ENCODE assay signal across 21 cellular contexts in the genomic region with DNA sequence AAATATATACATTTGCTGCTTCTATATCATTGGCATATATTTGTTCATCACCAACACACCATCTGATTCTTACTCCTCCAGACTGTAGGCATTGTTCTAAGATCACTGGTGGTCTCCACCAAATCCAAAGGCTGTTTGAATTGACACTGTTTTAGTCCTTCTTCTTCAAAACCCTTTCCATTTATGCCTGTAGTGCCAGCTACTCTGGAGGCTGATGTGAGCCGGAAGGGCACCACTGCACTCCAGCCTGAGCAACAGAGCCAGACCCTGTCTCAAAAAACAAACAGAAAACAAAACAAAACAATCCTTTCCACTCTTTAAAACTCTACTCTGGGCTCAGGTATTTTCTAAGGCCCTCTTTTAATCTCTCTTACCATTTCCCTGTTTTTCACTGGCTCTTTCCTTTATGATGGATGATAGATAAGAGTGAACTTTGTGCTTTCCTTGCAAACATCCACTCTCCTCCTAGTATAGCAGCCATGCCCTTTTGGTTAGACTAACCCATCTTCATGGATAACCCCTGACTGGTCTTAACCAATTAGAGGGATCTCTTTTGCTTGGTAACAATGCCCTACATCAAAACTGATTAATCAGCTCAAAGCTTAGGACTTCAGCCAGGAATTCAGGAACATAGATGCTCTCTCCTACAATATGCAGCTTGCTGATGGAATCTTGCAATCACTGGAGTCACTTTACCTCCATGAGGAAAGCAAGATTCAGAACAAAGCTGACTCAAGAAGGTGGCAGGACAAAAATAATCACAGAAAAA. TPM values are rescaled to one million over a fixed set of nuclear protein-coding genes. Genes with fewer than 3 reads are reported as not detected.
A peak's percentile ranks its signal among the peaks of the same experiment; 100 is the strongest.
DNase-seq lines count a peak whose midpoint lies in the region; ATAC-seq and TF ChIP-seq lines count a peak whose summit lies in the region.
"Had no signal": no experiment of that assay in that cellular context is flagged by ENCODE, and none has a peak within 500 bp of the region (broad histone marks: within the 10 kb centered on the region; RNA-seq: fewer than 3 reads in every experiment).

No MANE protein-coding gene starts in this region.

- no peak overlapping the region for H2BK120ac ChIP-seq in IMR-90 (ENCODE audit: low read depth, low read length)

- H3K4me2 ChIP-seq in IMR-90 (ENCODE audit: low read depth, low read length): peak overlapping the region; percentile 39

- H3K9me3 Mint-ChIP-seq in Calu3 (ENCODE audit: low read depth, unreplicated experiment): no peaks in the 10 kb centered on the region
- no peaks in the 10 kb centered on the region for H3K9me3 Mint-ChIP-seq in naive B cell

- peaks cover 9% of the 10 kb centered on the region for H3K9me1 ChIP-seq in IMR-90 (ENCODE audit: insufficient read depth, low read length)

- peaks cover 22 to 54% of the 10 kb centered on the region in 2 experiments for H3K79me1 ChIP-seq in IMR-90 (ENCODE audit: low read depth in 1 of 2, low read length in 2 of 2)

- peaks cover 1% of the 10 kb centered on the region; the same call in 1 of the 2 replicates for H3K36me3 ChIP-seq in IMR-90 (ENCODE audit: control insufficient read depth, insufficient read depth, low read length)

- CTCF ChIA-PET in Calu3 (lab: Charles Lee): interaction anchor here (0.7 to 1.3 kb wide), 3 partner anchors 17 to 73 kb away, joined by 3 to 4 read pairs (median 3); no protein-coding TSS in a partner anchor
- CTCF ChIA-PET in IMR-90 (lab: Yijun Ruan, JAX): interaction anchor here (0.6 kb wide), 1 partner anchor 1756 kb away, joined by 3 read pairs; no protein-coding TSS in a partner anchor

- BruUV-seq in Calu3 (replicated peaks; lab: Mats Ljungman, UMichigan): no TSS peak
- BruUV-seq in IMR-90 (replicated peaks; lab: Mats Ljungman, UMichigan): no TSS peak

- no peak overlapping the region for H2AK9ac ChIP-seq in IMR-90 (replicated peaks; ENCODE audit: low read depth, low read length, poor library complexity)

- ATAC-seq in IMR-90 (ENCODE audit: low read depth): peak; percentile 12
- no peak for ATAC-seq in naive B cell (ENCODE audit: low read depth in 2 of 2)
- ATAC-seq in HG02870 (IDR thresholded peaks at IDR 0.05; ENCODE audit: unreplicated experiment): no peak
- ATAC-seq in HG03139 (IDR thresholded peaks at IDR 0.05; ENCODE audit: unreplicated experiment): no peak
- ATAC-seq in GM18907 (IDR thresholded peaks at IDR 0.05; ENCODE audit: unreplicated experiment): no peak

- no peak overlapping the region for H3K4me3 ChIP-seq in IMR-90 (ENCODE audit: insufficient read depth, low read depth, low read length)
- H3K4me3 ChIP-seq: skin epidermis, suprapubic skin had no signal

- no peak overlapping the region for H3K9ac ChIP-seq in IMR-90 (ENCODE audit: low read depth, low read length)
- H3K9ac ChIP-seq: parathyroid adenoma had no signal

- peaks cover 35% of the 10 kb centered on the region for H4K20me1 ChIP-seq in IMR-90 (ENCODE audit: insufficient read depth, low read length)

- no peak overlapping the region for H4K5ac ChIP-seq in IMR-90 (ENCODE audit: low read depth, low read length)

- no peak overlapping the region for H3K56ac ChIP-seq in IMR-90 (ENCODE audit: extremely low read depth, insufficient read depth, low read length)

- WGBS in IMR-90 (ENCODE audit: extremely low coverage in 2 of 2, insufficient read length in 1 of 2), 2 experiments: 86% methylated on average over 1 of the region's 1 CpG; no CpG with 5 or more reads in 1 of the 2 experiments

- peaks cover 18% of the 10 kb centered on the region for H3K4me1 ChIP-seq in IMR-90 (ENCODE audit: control insufficient read depth, insufficient read depth, low read length)

- TF ChIP-seq CTCF in Calu3 (IDR thresholded peaks at IDR 0.05; ENCODE audit: unreplicated experiment) (no peak), IMR-90 (conservative IDR thresholded peaks at IDR 0.05; ENCODE audit: low read depth, low read length) (no peak)

- no peak overlapping the region for H2BK20ac ChIP-seq in IMR-90 (ENCODE audit: low read depth, low read length)

- H3K4ac ChIP-seq in IMR-90 (ENCODE audit: low read depth, low read length): no peak overlapping the region

- no peak overlapping the region for H2AFZ ChIP-seq in IMR-90 (replicated peaks; ENCODE audit: low read length, poor library complexity)
- H2AFZ ChIP-seq: parathyroid adenoma had no signal

- H3K9me3 ChIP-seq in IMR-90 (ENCODE audit: control insufficient read depth, insufficient read depth, low read length): no peaks in the 10 kb centered on the region
- H3K9me3 ChIP-seq: suprapubic skin had no signal

- no peak overlapping the region for H4K91ac ChIP-seq in IMR-90 (ENCODE audit: insufficient read depth, low read depth, low read length)

- intact Hi-C loops in Calu3 (cut with micrococcal nuclease; ENCODE audit: unreplicated experiment): no loop called here
- intact Hi-C loops in IMR-90 (cut with micrococcal nuclease): no loop called here

- no peak overlapping the region for H3K23ac ChIP-seq in IMR-90 (ENCODE audit: low read depth, low read length)

- peaks cover 36% of the 10 kb centered on the region for H3K4me1 Mint-ChIP-seq in Calu3 (ENCODE audit: low read depth, unreplicated experiment)
- H3K4me1 Mint-ChIP-seq in naive B cell: peaks cover 20 to 41% (median 29%) of the 10 kb centered on the region in 3 donors

- peak overlapping the region; percentile 5 for H3K27ac Mint-ChIP-seq in Calu3 (ENCODE audit: unreplicated experiment)
- H3K27ac Mint-ChIP-seq in naive B cell: peak overlapping the region; percentile 35 to 92 (median 67)

- H2BK5ac ChIP-seq in IMR-90 (ENCODE audit: low read depth, low read length, poor library complexity, severe bottlenecking): peak overlapping the region; percentile 13

- H2AK5ac ChIP-seq in IMR-90 (ENCODE audit: low read depth, low read length): no peak overlapping the region; the same call in 1 of the 2 replicates

- POLR2A ChIA-PET in IMR-90 (lab: Charles Lee; ENCODE audit: unreplicated experiment): no interaction called here

- TF ChIP-seq RAD21 in IMR-90 (IDR thresholded peaks at IDR 0.05; ENCODE audit: low read length): no peak

- H4K8ac ChIP-seq in IMR-90 (ENCODE audit: low read depth in 2 of 2, low read length in 2 of 2): no peak overlapping the region

- H3K27me3 Mint-ChIP-seq in Calu3 (ENCODE audit: unreplicated experiment) (no peaks in the 10 kb centered on the region), naive B cell (no peaks in the 10 kb centered on the region)
- H3K27me3 Mint-ChIP-seq: IgD-negative memory B cell; naive thymus-derived CD4-positive, alpha-beta T cell had no signal

- H2BK15ac ChIP-seq in IMR-90 (ENCODE audit: low read depth, low read length): no peak overlapping the region

- peak overlapping the region; percentile 54 for H3K18ac ChIP-seq in IMR-90 (ENCODE audit: low read depth, low read length)

- in situ Hi-C loops in IMR-90 (cut with MboI; ENCODE audit: low sequenced_read_pairs): no loop called here

- no peaks in the 10 kb centered on the region for H3K27me3 ChIP-seq in IMR-90 (ENCODE audit: control insufficient read depth, insufficient read depth, low read length)
- H3K27me3 ChIP-seq: suprapubic skin had no signal

- H3K4me3 Mint-ChIP-seq in Calu3 (ENCODE audit: low read depth, unreplicated experiment) (no peak overlapping the region), naive B cell (peak overlapping the region in 4 of 8 donors; percentile 6 to 67 (median 28))
- H3K4me3 Mint-ChIP-seq: naive thymus-derived CD4-positive, alpha-beta T cell had no signal

- DNase-seq in Calu3 (no peak), IMR-90 (no peak), fibroblast of gingiva (ENCODE audit: low read depth) (peak; percentile 37), naive B cell (no peak), ureter (ENCODE audit: low spot score) (no peak)
- DNase-seq: activated CD4-positive, alpha-beta T cell treated with anti-CD3 and anti-CD28 coated beads, Interleukin-2, amount 50 U/mL, for 1 hour; activated naive CD4-positive, alpha-beta T cell; COR-L47; GF-D8; glutamatergic neuron; naive thymus-derived CD4-positive, alpha-beta T cell; NCI-H187; NCI-H345; stimulated activated CD8-positive, alpha-beta memory T cell treated with anti-CD3 and anti-CD28 coated beads, Interleukin-4, amount 100 ng/mL, for 48 hours had no signal

- dilution Hi-C loops in IMR-90 (cut with HindIII; ENCODE audit: low sequenced_read_pairs, unreplicated experiment): no loop called here

- TF ChIP-seq POLR2A in IMR-90 (IDR thresholded peaks at IDR 0.05; ENCODE audit: low read depth, low read length): no peak

- no peak overlapping the region; the same call in 1 of the 2 replicates for H3K14ac ChIP-seq in IMR-90 (replicated peaks; ENCODE audit: low read depth, low read length)

- peak overlapping the region; percentile 57; the same call in 1 of the 2 replicates for H3K27ac ChIP-seq in IMR-90 (ENCODE audit: insufficient read depth, low read length)
- H3K27ac ChIP-seq: parathyroid adenoma, skin epidermis, suprapubic skin had no signal

- H3K36me3 Mint-ChIP-seq in Calu3 (ENCODE audit: insufficient read depth, unreplicated experiment): peaks cover 5% of the 10 kb centered on the region
- no peaks in the 10 kb centered on the region for H3K36me3 Mint-ChIP-seq in naive B cell

TF ChIP-seq in IMR-90, 13 proteins besides CTCF, POLR2A, EP300 and RAD21:
- TF ChIP-seq NFE2L2 (IDR thresholded peaks at IDR 0.05; ENCODE audit: low read depth, low read length): no peak
- TF ChIP-seq FOS (IDR thresholded peaks at IDR 0.05; ENCODE audit: low read depth, low read length): no peak
- TF ChIP-seq RFX5 (IDR thresholded peaks at IDR 0.05; ENCODE audit: low read depth, low read length): no peak
- no peak for TF ChIP-seq SMC3 (IDR thresholded peaks at IDR 0.05; ENCODE audit: low read depth, low read length)
- TF ChIP-seq MXI1 (IDR thresholded peaks at IDR 0.05; ENCODE audit: borderline replicate concordance, low read depth, low read length): no peak

RNA-seq across cellular contexts. Expression of a gene that starts 24.9 kb away (rescaled TPM):
- 22.0 and 22.4 TPM in 2 replicates for total RNA-seq in Calu3 (2022)
- 10.8 and 21.7 TPM in 2 replicates for total RNA-seq in IMR-90 (2012; rRNA removed)
- 23.5 and 26.2 TPM in 2 replicates for polyA plus RNA-seq in IMR-90 (2012; rRNA removed)
- polyA plus RNA-seq in IMR-90 (2012; cell fraction: cytosol; rRNA removed): 22.6 and 25.0 TPM in 2 replicates
- polyA plus RNA-seq in IMR-90 (2012; cell fraction: nucleus; rRNA removed; ENCODE audit: low replicate concordance): 5.9 and 8.7 TPM in 2 replicates
- 10 to 100 TPM; 14.1 to 22.5 (median 16.4) TPM for polyA plus RNA-seq in naive B cell (ENCODE audit: low read depth in 6 of 6)
- 26.8 TPM for total RNA-seq in ureter
